Comparison of ENCODE assay signal across 2 cellular contexts in genomic region chr6:27433714-27434113, GRCh38.
TF ChIP-seq lines count a peak whose summit lies in the region.

No MANE protein-coding gene starts in this region.

TF ChIP-seq in HEK293, 187 proteins besides CTCF, POLR2A, EP300 and RAD21:
- TF ChIP-seq ZNF544 (tag by site-specific recombination; IDR thresholded peaks at IDR 0.05) = no peak
- TF ChIP-seq ZNF366 (tag by site-specific recombination; conservative IDR thresholded peaks at IDR 0.05) = peak; percentile 71
- TF ChIP-seq KLF8 (tag by site-specific recombination; IDR thresholded peaks at IDR 0.05) = no peak
- TF ChIP-seq ZNF114 (tag by site-specific recombination; IDR thresholded peaks at IDR 0.05) = no peak
- no peak for TF ChIP-seq ZBTB17 (tag by site-specific recombination; IDR thresholded peaks at IDR 0.05)

TF ChIP-seq in K562, 482 proteins besides CTCF, POLR2A, EP300 and RAD21:
- TF ChIP-seq ZNF512 (tag; IDR thresholded peaks at IDR 0.05) = peak; percentile 80
- no peak for TF ChIP-seq RFX1 (IDR thresholded peaks at IDR 0.05)
